ENCODE assay signal across 8 cellular contexts in the genomic region with DNA sequence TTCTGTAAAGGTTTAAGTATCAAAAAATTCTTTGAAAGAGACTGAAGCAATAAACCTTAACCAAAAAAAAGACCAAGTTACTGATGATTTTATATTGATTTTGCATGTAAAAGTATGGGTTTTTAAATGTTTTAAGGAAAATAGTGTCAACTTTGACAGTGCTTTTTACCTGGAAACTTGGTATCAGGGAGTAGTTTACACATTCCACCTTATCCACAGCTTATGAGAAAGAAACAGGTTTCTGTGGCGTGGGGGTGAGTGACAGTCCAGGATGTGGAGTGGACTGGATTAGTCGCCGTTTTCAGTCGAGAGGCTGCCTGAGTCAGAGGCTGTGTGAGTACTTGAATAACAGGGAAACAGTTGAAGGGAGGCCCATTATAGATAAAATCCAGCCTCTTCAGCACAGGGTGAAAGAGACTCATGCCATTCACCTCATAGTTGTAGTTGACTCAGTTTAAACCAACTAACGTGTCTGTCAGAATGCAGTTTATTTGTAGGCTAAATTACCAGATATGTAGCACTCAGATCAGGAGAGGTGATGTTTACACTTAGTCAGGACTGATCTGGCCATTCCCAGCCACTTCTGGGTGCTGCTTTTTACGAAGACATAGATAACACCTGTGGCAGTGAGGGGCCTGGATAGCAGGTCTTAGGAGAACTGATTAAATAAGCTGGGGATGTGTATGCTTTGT. TPM values are rescaled to one million over a fixed set of nuclear protein-coding genes. Genes with fewer than 3 reads are reported as not detected.
DNase-seq lines count a peak whose midpoint lies in the region; ATAC-seq lines count a peak whose summit lies in the region.

No MANE protein-coding gene starts in this region.

- CTCF ChIA-PET in activated CD4-positive, alpha-beta T cell treated with anti-CD3 and anti-CD28 coated beads for 36 hours (lab: Charles Lee) = interaction anchor here (0.6 to 8.7 kb wide), 13 partner anchors 11 to 129 kb away, joined by 3 to 99 read pairs (median 4); a partner anchor contains a TSS

- H3K4me3 Mint-ChIP-seq in activated CD4-positive, alpha-beta T cell treated with anti-CD3 and anti-CD28 coated beads for 36 hours = peak overlapping the region; percentile 85

- no peaks in the 10 kb centered on the region for H3K27me3 Mint-ChIP-seq in activated CD4-positive, alpha-beta T cell treated with anti-CD3 and anti-CD28 coated beads for 36 hours

- H3K9me3 Mint-ChIP-seq in activated CD4-positive, alpha-beta T cell treated with anti-CD3 and anti-CD28 coated beads for 36 hours (ENCODE audit: low read depth) = no peaks in the 10 kb centered on the region

- peaks cover 54% of the 10 kb centered on the region for H3K36me3 Mint-ChIP-seq in activated CD4-positive, alpha-beta T cell treated with anti-CD3 and anti-CD28 coated beads for 36 hours (ENCODE audit: low read depth)

- intact Hi-C loops in activated CD4-positive, alpha-beta T cell treated with anti-CD3 and anti-CD28 coated beads for 36 hours (cut with DNase I, micrococcal nuclease) = loop anchor here (1.0 to 5.0 kb wide), 11 partner anchors 8 to 190 kb away; a partner anchor contains a TSS

- H3K4me1 Mint-ChIP-seq in activated CD4-positive, alpha-beta T cell treated with anti-CD3 and anti-CD28 coated beads for 36 hours = peaks cover 73% of the 10 kb centered on the region

- peak overlapping the region; percentile 54 for H3K27ac ChIP-seq in epithelial cell of prostate

- peak overlapping the region; percentile 98 for H3K27ac Mint-ChIP-seq in activated CD4-positive, alpha-beta T cell treated with anti-CD3 and anti-CD28 coated beads for 36 hours

- POLR2A ChIA-PET in activated CD4-positive, alpha-beta T cell treated with anti-CD3 and anti-CD28 coated beads for 36 hours (lab: Charles Lee) = interaction anchor here (0.7 to 4.6 kb wide), 8 partner anchors 8 to 127 kb away, joined by 3 to 28 read pairs (median 16); no protein-coding TSS in a partner anchor

- ATAC-seq in GM19395 (IDR thresholded peaks at IDR 0.05; ENCODE audit: unreplicated experiment) (peak; percentile 51), HG03520 (IDR thresholded peaks at IDR 0.05; ENCODE audit: unreplicated experiment) (peak; percentile 36), GM19397 (IDR thresholded peaks at IDR 0.05; ENCODE audit: unreplicated experiment) (no peak)
- ATAC-seq in activated CD4-positive, alpha-beta T cell treated with anti-CD3 and anti-CD28 coated beads for 36 hours = peak; percentile 82

- in situ Hi-C loops in G401 (cut with HindIII; ENCODE audit: low sequenced_read_pairs) = no loop called here

- DNase-seq in activated CD4-positive, alpha-beta T cell treated with anti-CD3 and anti-CD28 coated beads for 36 hours = peak; percentile 88
- DNase-seq in epithelial cell of prostate (ENCODE audit: low read depth, low spot score) (peak; percentile 83), pulmonary artery endothelial cell (ENCODE audit: low read depth, low spot score) (peak; percentile 59), G401 (ENCODE audit: low spot score) (no peak), LoVo (ENCODE audit: low spot score) (no peak)

RNA-seq across cellular contexts. Expression of a gene that starts 0.6 kb away (rescaled TPM):
- 10 to 100 TPM; 50.3 to 51.9 TPM for total RNA-seq in activated CD4-positive, alpha-beta T cell treated with anti-CD3 and anti-CD28 coated beads for 36 hours
- total RNA-seq in pulmonary artery endothelial cell = not detected in 2 replicates
- total RNA-seq in G401 (2014; rRNA removed; shearing (Covaris generic)) = not detected in 2 replicates

RNA-seq across cellular contexts. Expression of a gene that starts 49.6 kb away (rescaled TPM):
- 1 to 10 TPM; 6.0 to 9.5 TPM for total RNA-seq in activated CD4-positive, alpha-beta T cell treated with anti-CD3 and anti-CD28 coated beads for 36 hours
- total RNA-seq in pulmonary artery endothelial cell = not detected in 2 replicates
- total RNA-seq in G401 (2014; rRNA removed; shearing (Covaris generic)) = not detected in 2 replicates

Comparison
In these comparisons a context has a peak if more than half of its experiments do, and no peak if none do; other contexts are left out.
1. DNase-seq: peak in activated CD4-positive, alpha-beta T cell treated with anti-CD3 and anti-CD28 coated beads for 36 hours (single experiment), epithelial cell of prostate (single experiment) and pulmonary artery endothelial cell (single experiment); none in G401 (single experiment) and LoVo (single experiment).
2. RNA of a gene that starts 0.6 kb away (total RNA-seq): 50.3 to 51.9 TPM in activated CD4-positive, alpha-beta T cell treated with anti-CD3 and anti-CD28 coated beads for 36 hours; not detected in pulmonary artery endothelial cell and not detected in G401; every median in the first group is over 10 times any median in the second.